8 cellular contexts compared by ENCODE assay signal in the genomic region with DNA sequence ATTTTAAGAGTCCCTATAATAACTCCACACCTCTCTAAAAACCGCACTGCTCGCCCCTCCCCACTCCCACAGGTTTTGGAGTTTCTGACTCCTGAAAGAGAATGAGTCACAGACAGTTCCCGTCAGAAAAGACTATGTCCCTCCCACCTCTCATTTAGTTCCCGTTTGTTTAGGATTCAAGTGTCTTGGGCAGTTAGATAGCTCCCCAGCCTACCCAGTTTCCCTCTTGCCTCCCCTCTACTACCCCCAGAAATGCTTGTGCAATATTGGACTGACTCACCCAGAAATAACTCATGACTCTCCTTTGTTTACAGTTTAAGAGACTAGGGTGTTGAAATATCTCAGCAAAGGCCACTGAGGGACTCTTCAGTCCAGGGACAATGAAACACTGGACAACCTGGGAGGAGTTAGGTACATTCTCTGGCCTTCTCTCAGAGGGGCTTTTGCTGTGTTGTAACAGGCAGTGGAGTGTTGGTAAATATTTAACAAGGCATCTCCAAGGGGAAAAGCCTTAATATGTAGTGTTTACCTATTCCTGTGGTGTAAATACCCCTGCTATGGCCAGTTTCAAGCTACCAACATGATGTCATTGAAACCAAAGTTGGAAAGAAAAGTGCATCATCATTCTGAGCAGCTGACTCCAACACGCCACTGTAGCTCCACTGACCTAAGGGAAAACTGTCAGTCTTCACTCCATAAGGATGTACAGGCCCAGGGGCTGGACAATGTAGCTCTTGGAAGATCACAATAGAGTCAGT.
DNase-seq lines count a peak whose midpoint lies in the region; ATAC-seq and TF ChIP-seq lines count a peak whose summit lies in the region.

No MANE protein-coding gene starts in this region.

- no peaks in the 10 kb centered on the region for H3K36me3 ChIP-seq in naive thymus-derived CD4-positive, alpha-beta T cell (ENCODE audit: control insufficient read depth in 2 of 3, insufficient read depth in 3 of 3, low read length in 3 of 3)

- TF ChIP-seq CTCF in Calu3 (IDR thresholded peaks at IDR 0.05; ENCODE audit: unreplicated experiment) (no peak), epithelial cell of esophagus (IDR thresholded peaks at IDR 0.05; ENCODE audit: insufficient read depth, low read depth, low read length, missing control alignments) (no peak)

- CTCF ChIA-PET in Calu3 (lab: Charles Lee), result interaction anchor here (0.6 to 1.5 kb wide), 15 partner anchors 27 to 1316 kb away, joined by 3 to 12 read pairs (median 4); a partner anchor contains a TSS
- CTCF ChIA-PET in activated CD4-positive, alpha-beta memory T cell treated with anti-CD3 and anti-CD28 coated beads, Interleukin-2, amount 10 ng/mL, durations not matched to agents 7 days and 5 days (lab: Charles Lee), result interaction anchor here (1.0 to 2.5 kb wide), 6 partner anchors 104 to 133 kb away, joined by 3 to 13 read pairs (median 4); no protein-coding TSS in a partner anchor
- CTCF ChIA-PET in naive thymus-derived CD4-positive, alpha-beta T cell (lab: Charles Lee), result interaction anchor here (0.7 to 1.0 kb wide), 3 partner anchors 48 to 122 kb away, joined by 3 to 4 read pairs (median 3); no protein-coding TSS in a partner anchor

- no peak overlapping the region for H3K4me3 ChIP-seq in epithelial cell of esophagus (ENCODE audit: low read length)
- H3K4me3 ChIP-seq in naive thymus-derived CD4-positive, alpha-beta T cell (ENCODE audit: low read length), result no peak overlapping the region

- H3K27me3 Mint-ChIP-seq in Calu3 (ENCODE audit: unreplicated experiment), result no peaks in the 10 kb centered on the region
- H3K27me3 Mint-ChIP-seq in activated CD4-positive, alpha-beta memory T cell treated with anti-CD3 and anti-CD28 coated beads, Interleukin-2, amount 10 ng/mL, durations not matched to agents 7 days and 5 days, result no peaks in the 10 kb centered on the region
- H3K27me3 Mint-ChIP-seq in naive thymus-derived CD4-positive, alpha-beta T cell, result peaks cover 0 to 1% (median 0%) of the 10 kb centered on the region in 5 donors
- no peaks in the 10 kb centered on the region for H3K27me3 Mint-ChIP-seq in stimulated activated naive CD8-positive, alpha-beta T cell treated with anti-CD3 and anti-CD28 coated beads, Interleukin-15, Interleukin-2, amounts not matched to agents 100 ng/mL and 50 ng/mL, for 24 hours

- BruUV-seq in Calu3 (replicated peaks; lab: Mats Ljungman, UMichigan), result no TSS peak

- intact Hi-C loops in Calu3 (cut with micrococcal nuclease; ENCODE audit: unreplicated experiment), result loop anchor here (1.0 kb wide), 1 partner anchor 113 kb away; no protein-coding TSS in a partner anchor
- intact Hi-C loops in naive thymus-derived CD4-positive, alpha-beta T cell (cut with micrococcal nuclease), result no loop called here

- no peaks in the 10 kb centered on the region for H3K27me3 ChIP-seq in naive thymus-derived CD4-positive, alpha-beta T cell (ENCODE audit: control insufficient read depth in 2 of 2, insufficient read depth in 2 of 2, low read length in 2 of 2)

- H3K27ac Mint-ChIP-seq in Calu3 (ENCODE audit: unreplicated experiment), result peak overlapping the region; percentile 88
- H3K27ac Mint-ChIP-seq in activated CD4-positive, alpha-beta memory T cell treated with anti-CD3 and anti-CD28 coated beads, Interleukin-2, amount 10 ng/mL, durations not matched to agents 7 days and 5 days, result peak overlapping the region; percentile 71
- peak overlapping the region in 7 of 9 donors; percentile 2 to 89 (median 50) for H3K27ac Mint-ChIP-seq in naive thymus-derived CD4-positive, alpha-beta T cell
- H3K27ac Mint-ChIP-seq in stimulated activated naive CD8-positive, alpha-beta T cell treated with anti-CD3 and anti-CD28 coated beads, Interleukin-15, Interleukin-2, amounts not matched to agents 100 ng/mL and 50 ng/mL, for 24 hours, result peak overlapping the region; percentile 64

- H3K9me3 ChIP-seq in naive thymus-derived CD4-positive, alpha-beta T cell (ENCODE audit: control insufficient read depth in 2 of 3, low read length in 3 of 3), result no peaks in the 10 kb centered on the region

- peaks cover 0 to 7% of the 10 kb centered on the region in 2 donors for H3K4me1 ChIP-seq in naive thymus-derived CD4-positive, alpha-beta T cell (ENCODE audit: control insufficient read depth in 2 of 2, insufficient read depth in 2 of 2, low read length in 2 of 2)

- peak; percentile 95 for DNase-seq in Calu3
- DNase-seq in HCEC 1CT, result peak; percentile 100
- DNase-seq in NCI-H2107 treated with DMSO at 0.1 percent for 48 hours (lab: John Stamatoyannopoulos, UW; ENCODE audit: unreplicated experiment), result peak; percentile 53
- DNase-seq in activated CD4-positive, alpha-beta memory T cell treated with anti-CD3 and anti-CD28 coated beads, Interleukin-2, amount 10 ng/mL, durations not matched to agents 7 days and 5 days, result peak; percentile 53
- DNase-seq in epithelial cell of esophagus (ENCODE audit: low read depth), result peak; percentile 100
- peak in 1 of 9 donors; percentile 85 for DNase-seq in naive thymus-derived CD4-positive, alpha-beta T cell
- DNase-seq in NCI-H446 treated with DMSO at 0.1 percent for 48 hours (lab: John Stamatoyannopoulos, UW), result no peak

- POLR2A ChIA-PET in activated CD4-positive, alpha-beta memory T cell treated with anti-CD3 and anti-CD28 coated beads, Interleukin-2, amount 10 ng/mL, durations not matched to agents 7 days and 5 days (lab: Charles Lee), result interaction anchor here (1.1 to 15.1 kb wide), 6 partner anchors 28 to 113 kb away, joined by 3 to 678 read pairs (median 22); a partner anchor contains a TSS
- POLR2A ChIA-PET in naive thymus-derived CD4-positive, alpha-beta T cell (lab: Charles Lee), result interaction anchor here (0.7 to 3.2 kb wide), 6 partner anchors 42 to 111 kb away, joined by 3 to 17 read pairs (median 3); a partner anchor contains a TSS

- no peak overlapping the region for H3K27ac ChIP-seq in naive thymus-derived CD4-positive, alpha-beta T cell (ENCODE audit: low read depth, low read length)

- peak overlapping the region; percentile 17 for H3K4me3 Mint-ChIP-seq in Calu3 (ENCODE audit: low read depth, unreplicated experiment)
- no peak overlapping the region for H3K4me3 Mint-ChIP-seq in activated CD4-positive, alpha-beta memory T cell treated with anti-CD3 and anti-CD28 coated beads, Interleukin-2, amount 10 ng/mL, durations not matched to agents 7 days and 5 days
- H3K4me3 Mint-ChIP-seq in naive thymus-derived CD4-positive, alpha-beta T cell, result peak overlapping the region in 2 of 10 donors; percentile 44 to 49
- peak overlapping the region; percentile 17 for H3K4me3 Mint-ChIP-seq in stimulated activated naive CD8-positive, alpha-beta T cell treated with anti-CD3 and anti-CD28 coated beads, Interleukin-15, Interleukin-2, amounts not matched to agents 100 ng/mL and 50 ng/mL, for 24 hours

- peaks cover 39% of the 10 kb centered on the region for H3K36me3 Mint-ChIP-seq in Calu3 (ENCODE audit: insufficient read depth, unreplicated experiment)
- peaks cover 8% of the 10 kb centered on the region for H3K36me3 Mint-ChIP-seq in activated CD4-positive, alpha-beta memory T cell treated with anti-CD3 and anti-CD28 coated beads, Interleukin-2, amount 10 ng/mL, durations not matched to agents 7 days and 5 days (ENCODE audit: low read depth)
- H3K36me3 Mint-ChIP-seq in naive thymus-derived CD4-positive, alpha-beta T cell, result peaks cover 0 to 16% (median 0%) of the 10 kb centered on the region in 5 donors
- no peaks in the 10 kb centered on the region for H3K36me3 Mint-ChIP-seq in stimulated activated naive CD8-positive, alpha-beta T cell treated with anti-CD3 and anti-CD28 coated beads, Interleukin-15, Interleukin-2, amounts not matched to agents 100 ng/mL and 50 ng/mL, for 24 hours (ENCODE audit: low read depth)

- H3K4me1 Mint-ChIP-seq in Calu3 (ENCODE audit: low read depth, unreplicated experiment), result peaks cover 34% of the 10 kb centered on the region
- peaks cover 44% of the 10 kb centered on the region for H3K4me1 Mint-ChIP-seq in activated CD4-positive, alpha-beta memory T cell treated with anti-CD3 and anti-CD28 coated beads, Interleukin-2, amount 10 ng/mL, durations not matched to agents 7 days and 5 days
- peaks cover 14 to 54% (median 25%) of the 10 kb centered on the region in 7 donors for H3K4me1 Mint-ChIP-seq in naive thymus-derived CD4-positive, alpha-beta T cell
- peaks cover 27% of the 10 kb centered on the region for H3K4me1 Mint-ChIP-seq in stimulated activated naive CD8-positive, alpha-beta T cell treated with anti-CD3 and anti-CD28 coated beads, Interleukin-15, Interleukin-2, amounts not matched to agents 100 ng/mL and 50 ng/mL, for 24 hours (ENCODE audit: low read depth)

- ATAC-seq in naive thymus-derived CD4-positive, alpha-beta T cell, result peak; percentile 85

- H3K9me3 Mint-ChIP-seq in Calu3 (ENCODE audit: low read depth, unreplicated experiment), result no peaks in the 10 kb centered on the region
- no peaks in the 10 kb centered on the region for H3K9me3 Mint-ChIP-seq in activated CD4-positive, alpha-beta memory T cell treated with anti-CD3 and anti-CD28 coated beads, Interleukin-2, amount 10 ng/mL, durations not matched to agents 7 days and 5 days
- no peaks in the 10 kb centered on the region for H3K9me3 Mint-ChIP-seq in naive thymus-derived CD4-positive, alpha-beta T cell
- no peaks in the 10 kb centered on the region for H3K9me3 Mint-ChIP-seq in stimulated activated naive CD8-positive, alpha-beta T cell treated with anti-CD3 and anti-CD28 coated beads, Interleukin-15, Interleukin-2, amounts not matched to agents 100 ng/mL and 50 ng/mL, for 24 hours
